Comparison of ENCODE assay signal across 29 cellular contexts in the genomic region with DNA sequence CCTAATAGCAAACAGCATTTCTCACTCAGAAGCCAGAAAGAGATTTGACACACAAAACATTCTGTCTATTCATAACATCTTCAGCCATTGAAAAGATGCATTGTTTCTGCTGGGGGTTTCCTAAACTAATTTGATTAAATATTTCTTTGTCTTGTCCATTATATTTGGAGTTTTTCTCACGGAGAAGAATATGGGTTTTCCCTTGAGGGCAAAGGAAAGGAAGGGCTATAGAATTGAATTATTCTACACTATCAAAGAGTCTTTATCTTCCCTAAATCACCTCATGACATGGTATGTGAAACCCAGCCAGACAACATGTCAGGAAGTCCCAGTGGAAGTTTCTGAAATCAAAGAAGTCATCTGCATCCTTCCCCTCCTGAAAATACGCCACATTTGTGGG.
"Had no signal": no experiment of that assay in that cellular context is flagged by ENCODE, and none has a peak within 500 bp of the region (broad histone marks: within the 10 kb centered on the region; RNA-seq: fewer than 3 reads in every experiment).

No MANE protein-coding gene starts in this region.

- H3K27me3 ChIP-seq: neural progenitor cell, ovary, right lobe of liver, sigmoid colon, stomach, thyroid gland, upper lobe of right lung, uterus had no signal

- H3K27me3 Mint-ChIP-seq: naive thymus-derived CD8-positive, alpha-beta T cell; stimulated activated naive CD8-positive, alpha-beta T cell treated with anti-CD3 and anti-CD28 coated beads, Interleukin-15, Interleukin-2, amounts not matched to agents 100 ng/mL and 50 ng/mL, for 24 hours; type B pancreatic cell had no signal

- H3K36me3 ChIP-seq: neural progenitor cell, ovary, right lobe of liver, sigmoid colon, stomach, thoracic aorta, thyroid gland, transverse colon, upper lobe of right lung, uterus had no signal

- H3K4me3 Mint-ChIP-seq: naive thymus-derived CD8-positive, alpha-beta T cell; natural killer cell treated with Interleukin-12 subunit alpha and Interleukin-12 subunit beta and Interleukin-15 and Interleukin-18, amount 100 ng/mL, for 72 hours; nephron progenitor cell; neural progenitor cell; stimulated activated effector memory CD8-positive, alpha-beta T cell treated with anti-CD3 and anti-CD28 coated beads, Interleukin-12 subunit alpha, Interleukin-12 subunit beta, amount 100 ng/mL, for 72 hours; stimulated activated naive B cell treated with anti-CD40 and anti-IgM and Interleukin-4, amounts not matched to agents 10 μg/mL and 1 μg/mL and 100 μg/mL, for 72 hours; stimulated activated naive CD8-positive, alpha-beta T cell treated with anti-CD3 and anti-CD28 coated beads, Interleukin-15, Interleukin-2, amounts not matched to agents 100 ng/mL and 50 ng/mL, for 24 hours; type B pancreatic cell had no signal

- H3K27ac ChIP-seq: neural progenitor cell, ovary, parathyroid adenoma, psoas muscle, right lobe of liver, sigmoid colon, stomach, thoracic aorta, thyroid gland, transverse colon, upper lobe of right lung, uterus had no signal

- DNase-seq: naive thymus-derived CD8-positive, alpha-beta T cell; nephron progenitor cell; occipital lobe; ovary; posterior cingulate gyrus; psoas muscle; right cardiac atrium; right lobe of liver; sigmoid colon; small intestine; stimulated activated CD4-positive, alpha-beta T cell treated with anti-CD3 and anti-CD28 coated beads, Interleukin-15, amount 100 ng/mL, for 24 hours; stimulated activated CD4-positive, alpha-beta T cell treated with anti-CD3 and anti-CD28 coated beads, Interleukin-2, amount 100 ng/mL, for 24 hours; stimulated activated CD4-positive, alpha-beta T cell treated with anti-CD3 and anti-CD28 coated beads, Interleukin-2, amount 100 ng/mL, for 48 hours; stimulated activated CD4-positive, alpha-beta T cell treated with anti-CD3 and anti-CD28 coated beads, Interleukin-4, amount 100 ng/mL, for 24 hours; stimulated activated naive B cell treated with anti-CD40 and anti-IgM and Interleukin-4, amounts not matched to agents 10 μg/mL and 1 μg/mL and 100 μg/mL, for 72 hours; stimulated activated naive CD4-positive, alpha-beta T cell treated with Interleukin-2 at 50 U/mL for 16 hours; stomach; thyroid gland; transverse colon; upper lobe of right lung; uterus had no signal

- H3K4me1 Mint-ChIP-seq: stimulated activated effector memory CD8-positive, alpha-beta T cell treated with anti-CD3 and anti-CD28 coated beads, Interleukin-12 subunit alpha, Interleukin-12 subunit beta, amount 100 ng/mL, for 72 hours; stimulated activated naive B cell treated with anti-CD40 and anti-IgM and Interleukin-4, amounts not matched to agents 10 μg/mL and 1 μg/mL and 100 μg/mL, for 72 hours had no signal

- H3K27ac Mint-ChIP-seq: naive thymus-derived CD8-positive, alpha-beta T cell; natural killer cell treated with Interleukin-12 subunit alpha and Interleukin-12 subunit beta and Interleukin-15 and Interleukin-18, amount 100 ng/mL, for 72 hours; nephron progenitor cell; neural progenitor cell; progenitor cell of endocrine pancreas; stimulated activated effector memory CD8-positive, alpha-beta T cell treated with anti-CD3 and anti-CD28 coated beads, Interleukin-12 subunit alpha, Interleukin-12 subunit beta, amount 100 ng/mL, for 72 hours; stimulated activated naive B cell treated with anti-CD40 and anti-IgM and Interleukin-4, amounts not matched to agents 10 μg/mL and 1 μg/mL and 100 μg/mL, for 72 hours; stimulated activated naive CD8-positive, alpha-beta T cell treated with anti-CD3 and anti-CD28 coated beads, Interleukin-15, Interleukin-2, amounts not matched to agents 100 ng/mL and 50 ng/mL, for 24 hours; type B pancreatic cell had no signal

- H3K9me3 ChIP-seq: ovary, psoas muscle, right lobe of liver, sigmoid colon, stomach, thoracic aorta, thyroid gland, transverse colon, upper lobe of right lung, uterus had no signal

- H3K36me3 Mint-ChIP-seq: naive thymus-derived CD8-positive, alpha-beta T cell; natural killer cell treated with Interleukin-12 subunit alpha and Interleukin-12 subunit beta and Interleukin-15 and Interleukin-18, amount 100 ng/mL, for 72 hours; stimulated activated effector memory CD8-positive, alpha-beta T cell treated with anti-CD3 and anti-CD28 coated beads, Interleukin-12 subunit alpha, Interleukin-12 subunit beta, amount 100 ng/mL, for 72 hours; stimulated activated naive B cell treated with anti-CD40 and anti-IgM and Interleukin-4, amounts not matched to agents 10 μg/mL and 1 μg/mL and 100 μg/mL, for 72 hours; type B pancreatic cell had no signal

- H3K9me3 Mint-ChIP-seq: naive thymus-derived CD8-positive, alpha-beta T cell; natural killer cell treated with Interleukin-12 subunit alpha and Interleukin-12 subunit beta and Interleukin-15 and Interleukin-18, amount 100 ng/mL, for 72 hours; nephron progenitor cell; neural progenitor cell; stimulated activated effector memory CD8-positive, alpha-beta T cell treated with anti-CD3 and anti-CD28 coated beads, Interleukin-12 subunit alpha, Interleukin-12 subunit beta, amount 100 ng/mL, for 72 hours; stimulated activated naive B cell treated with anti-CD40 and anti-IgM and Interleukin-4, amounts not matched to agents 10 μg/mL and 1 μg/mL and 100 μg/mL, for 72 hours; stimulated activated naive CD8-positive, alpha-beta T cell treated with anti-CD3 and anti-CD28 coated beads, Interleukin-15, Interleukin-2, amounts not matched to agents 100 ng/mL and 50 ng/mL, for 24 hours; type B pancreatic cell had no signal

- H3K4me1 ChIP-seq: parathyroid adenoma, right lobe of liver, sigmoid colon, stomach, thyroid gland, transverse colon, upper lobe of right lung, uterus had no signal

- H3K4me3 ChIP-seq: neural progenitor cell, ovary, psoas muscle, right lobe of liver, sigmoid colon, stomach, thoracic aorta, thyroid gland, transverse colon, upper lobe of right lung, uterus had no signal
